13 cellular contexts compared by ENCODE assay signal in the genomic region with DNA sequence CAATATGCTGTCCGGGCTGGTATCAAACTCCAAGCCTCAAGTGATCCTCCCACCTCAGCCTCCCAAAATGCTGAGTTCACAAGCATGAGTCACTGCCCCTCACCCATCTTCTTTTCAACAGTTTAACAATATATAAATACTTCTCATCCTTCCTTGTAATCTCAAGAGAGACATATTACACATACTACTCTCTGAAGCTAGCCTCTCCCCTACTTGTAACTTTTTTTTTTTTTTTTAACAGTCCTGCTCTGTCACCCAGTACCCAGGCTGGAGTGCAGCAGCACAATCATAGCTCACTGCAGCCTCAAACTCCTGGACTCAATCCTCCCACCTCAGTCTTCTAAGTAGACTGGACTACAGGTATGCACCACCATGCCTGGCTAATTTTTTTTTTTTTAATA. TPM values are rescaled to one million over a fixed set of nuclear protein-coding genes. Genes with fewer than 3 reads are reported as not detected.
DNase-seq lines count a peak whose midpoint lies in the region; FAIRE-seq and TF ChIP-seq lines count a peak whose summit lies in the region.
"Had no signal": no experiment of that assay in that cellular context is flagged by ENCODE, and none has a peak within 500 bp of the region (broad histone marks: within the 10 kb centered on the region; RNA-seq: fewer than 3 reads in every experiment).

No MANE protein-coding gene starts in this region.

- H3K4me3 ChIP-seq in astrocyte (ENCODE audit: insufficient read depth, low read depth, low read length) (no peak overlapping the region), H7 (ENCODE audit: insufficient read depth, low read depth, low read length) (no peak overlapping the region)
- H3K4me3 ChIP-seq: coronary artery, neural progenitor cell had no signal

- FAIRE-seq in astrocyte (lab: Jason Lieb, UNC): no peak

- peaks cover 32% of the 10 kb centered on the region for H3K4me1 Mint-ChIP-seq in astrocyte (ENCODE audit: low read depth, unreplicated experiment)
- peaks cover 51% of the 10 kb centered on the region for H3K4me1 Mint-ChIP-seq in osteocyte (ENCODE audit: unreplicated experiment)

- H3K79me2 ChIP-seq in astrocyte (ENCODE audit: insufficient read depth, low read length): peaks cover 99% of the 10 kb centered on the region

- H3K27ac Mint-ChIP-seq in astrocyte (ENCODE audit: unreplicated experiment) (peak overlapping the region; percentile 21), osteocyte (ENCODE audit: unreplicated experiment) (peak overlapping the region; percentile 59)
- H3K27ac Mint-ChIP-seq: neural progenitor cell had no signal

- H3K9me3 Mint-ChIP-seq in astrocyte (ENCODE audit: unreplicated experiment) (no peaks in the 10 kb centered on the region), osteocyte (ENCODE audit: unreplicated experiment) (no peaks in the 10 kb centered on the region)
- H3K9me3 Mint-ChIP-seq: neural progenitor cell had no signal

- no peaks in the 10 kb centered on the region for H3K9me3 ChIP-seq in astrocyte (ENCODE audit: insufficient read depth, low read depth, low read length)

- H3K36me3 Mint-ChIP-seq in astrocyte (ENCODE audit: low read depth, unreplicated experiment) (peaks cover 4% of the 10 kb centered on the region), osteocyte (ENCODE audit: unreplicated experiment) (peaks cover 5% of the 10 kb centered on the region)

- peaks cover 6% of the 10 kb centered on the region for H3K4me1 ChIP-seq in astrocyte (ENCODE audit: insufficient read depth, low read length)

- peaks cover 4% of the 10 kb centered on the region for H3K36me3 ChIP-seq in astrocyte (ENCODE audit: insufficient read depth, low read length)
- no peaks in the 10 kb centered on the region; the same call in 1 of the 2 replicates for H3K36me3 ChIP-seq in H7 (replicated peaks; ENCODE audit: control insufficient read depth, insufficient read depth, low read length)
- H3K36me3 ChIP-seq: neural progenitor cell had no signal

- H3K27me3 Mint-ChIP-seq in astrocyte (ENCODE audit: low read depth, unreplicated experiment) (no peaks in the 10 kb centered on the region), osteocyte (ENCODE audit: unreplicated experiment) (no peaks in the 10 kb centered on the region)

- H3K9ac ChIP-seq in astrocyte (ENCODE audit: low read length): no peak overlapping the region
- H3K9ac ChIP-seq: neural progenitor cell had no signal

- peaks cover 94% of the 10 kb centered on the region for H4K20me1 ChIP-seq in astrocyte (ENCODE audit: insufficient read depth, low read length)

- DNase-seq in NOMO-1 treated with DMSO at 0.1 percent for 48 hours (lab: John Stamatoyannopoulos, UW; ENCODE audit: unreplicated experiment): peak; percentile 15
- no peak for DNase-seq in NOMO-1 treated with dmso at 0.1 percent for 144 hours (lab: John Stamatoyannopoulos, UW; ENCODE audit: unreplicated experiment)
- DNase-seq in LHCN-M2 (ENCODE audit: low read depth): peak; percentile 31
- peak; percentile 25 for DNase-seq in astrocyte (ENCODE audit: low read depth)
- no peak for DNase-seq in osteocyte (ENCODE audit: extremely low spot score, unreplicated experiment)
- no peak for DNase-seq in AML-193 (lab: John Stamatoyannopoulos, UW)
- DNase-seq in H7: no peak
- no peak for DNase-seq in cortex of kidney (lab: John Stamatoyannopoulos, UW)
- DNase-seq: 8988T; activated CD8-positive, alpha-beta memory T cell treated with anti-CD3 and anti-CD28 coated beads for 24 hours; NCI-H187 had no signal

- no peak overlapping the region for H3K27ac ChIP-seq in astrocyte (ENCODE audit: low read depth, low read length)
- H3K27ac ChIP-seq: coronary artery, neural progenitor cell had no signal

- peak overlapping the region; percentile 50 for H3K4me3 Mint-ChIP-seq in astrocyte (ENCODE audit: unreplicated experiment)
- no peak overlapping the region for H3K4me3 Mint-ChIP-seq in osteocyte (ENCODE audit: unreplicated experiment)
- H3K4me3 Mint-ChIP-seq: neural progenitor cell had no signal

- no peak overlapping the region for H2AFZ ChIP-seq in astrocyte (ENCODE audit: low read depth, low read length)
- H2AFZ ChIP-seq: neural progenitor cell had no signal

- H3K27me3 ChIP-seq in astrocyte (ENCODE audit: insufficient read depth, low read length): no peaks in the 10 kb centered on the region
- no peaks in the 10 kb centered on the region for H3K27me3 ChIP-seq in H7 (ENCODE audit: control insufficient read depth, insufficient read depth, low read length)
- H3K27me3 ChIP-seq: neural progenitor cell had no signal

- TF ChIP-seq CTCF in astrocyte (IDR thresholded peaks at IDR 0.05; ENCODE audit: insufficient read depth, low read depth, low read length) (no peak), osteocyte (IDR thresholded peaks at IDR 0.05) (no peak)

- no peak overlapping the region for H3K4me2 ChIP-seq in astrocyte (ENCODE audit: low read length)
- H3K4me2 ChIP-seq: neural progenitor cell had no signal

RNA-seq across cellular contexts. Expression of a gene that starts 5.7 kb away (rescaled TPM):
- 31.0 and 32.6 TPM in 2 replicates for total RNA-seq in LHCN-M2 (2014; rRNA removed)
- 18.4 TPM for polyA plus RNA-seq in LHCN-M2 (2012)
- 126 and 137 TPM in 2 replicates for total RNA-seq in astrocyte
- total RNA-seq in osteocyte: 48.3 and 59.3 TPM in 2 replicates
- 25.6 and 39.0 TPM in 2 replicates for total RNA-seq in H7 (2014; rRNA removed; shearing (Covaris generic))

RNA-seq across cellular contexts. Expression of a gene that starts 55.9 kb away (rescaled TPM):
- total RNA-seq in LHCN-M2 (2014; rRNA removed): 34.9 and 48.0 TPM in 2 replicates
- 53.8 TPM for polyA plus RNA-seq in LHCN-M2 (2012)
- total RNA-seq in astrocyte: 42.6 and 46.6 TPM in 2 replicates
- 41.3 and 41.4 TPM in 2 replicates for total RNA-seq in osteocyte
- total RNA-seq in H7 (2014; rRNA removed; shearing (Covaris generic)): 36.2 and 39.5 TPM in 2 replicates

Comparison
In these comparisons a context has a peak if more than half of its experiments do, and no peak if none do; other contexts are left out.
1. DNase-seq: peak in NOMO-1 treated with DMSO at 0.1 percent for 48 hours (single experiment), LHCN-M2 (single experiment) and astrocyte (single experiment); none in NOMO-1 treated with dmso at 0.1 percent for 144 hours (single experiment), osteocyte (single experiment), AML-193 (0 of 2), H7 (single experiment) and cortex of kidney (single experiment).